12 cellular contexts compared by ENCODE assay signal in genomic region chr6:47197672-47198640, GRCh38.
DNase-seq lines count a peak whose midpoint lies in the region; ATAC-seq, FAIRE-seq and TF ChIP-seq lines count a peak whose summit lies in the region.
"Had no signal": no experiment of that assay in that cellular context is flagged by ENCODE, and none has a peak within 500 bp of the region (broad histone marks: within the 10 kb centered on the region; RNA-seq: fewer than 3 reads in every experiment).

No MANE protein-coding gene starts in this region.

- peak overlapping the region; percentile 68 for H3K4me3 Mint-ChIP-seq in CD8-positive, alpha-beta T cell
- peak overlapping the region; percentile 58 for H3K4me3 Mint-ChIP-seq in activated CD8-positive, alpha-beta T cell treated with anti-CD3 and anti-CD28 coated beads, Interleukin-2, amount 10 ng/mL, durations not matched to agents 7 days and 5 days
- H3K4me3 Mint-ChIP-seq: activated CD4-positive, alpha-beta memory T cell treated with anti-CD3 and anti-CD28 coated beads, Interleukin-2, amount 10 ng/mL, durations not matched to agents 7 days and 5 days; mesothelial cell of epicardium had no signal

- no peak overlapping the region for H3K27ac ChIP-seq in CD8-positive, alpha-beta T cell (ENCODE audit: low read depth, low read length)
- H3K27ac ChIP-seq in mesenchymal stem cell (ENCODE audit: low read length, poor library complexity, severe bottlenecking) = no peak overlapping the region
- no peak overlapping the region for H3K27ac ChIP-seq in RWPE1

- no peaks in the 10 kb centered on the region for H3K9me3 Mint-ChIP-seq in CD8-positive, alpha-beta T cell
- no peaks in the 10 kb centered on the region for H3K9me3 Mint-ChIP-seq in activated CD8-positive, alpha-beta T cell treated with anti-CD3 and anti-CD28 coated beads, Interleukin-2, amount 10 ng/mL, durations not matched to agents 7 days and 5 days (ENCODE audit: insufficient read depth)
- H3K9me3 Mint-ChIP-seq: activated CD4-positive, alpha-beta memory T cell treated with anti-CD3 and anti-CD28 coated beads, Interleukin-2, amount 10 ng/mL, durations not matched to agents 7 days and 5 days had no signal

- H3K27me3 Mint-ChIP-seq in CD8-positive, alpha-beta T cell (ENCODE audit: low read depth) = no peaks in the 10 kb centered on the region
- no peaks in the 10 kb centered on the region for H3K27me3 Mint-ChIP-seq in activated CD8-positive, alpha-beta T cell treated with anti-CD3 and anti-CD28 coated beads, Interleukin-2, amount 10 ng/mL, durations not matched to agents 7 days and 5 days (ENCODE audit: low read depth)

- no peak overlapping the region for H4K91ac ChIP-seq in mesenchymal stem cell (ENCODE audit: low read length)

- TF ChIP-seq POLR2A in H54 (IDR thresholded peaks at IDR 0.05; ENCODE audit: low read depth, low read length) = no peak

- H3K9me3 ChIP-seq in CD8-positive, alpha-beta T cell (ENCODE audit: low read length) = no peaks in the 10 kb centered on the region
- no peaks in the 10 kb centered on the region for H3K9me3 ChIP-seq in mesenchymal stem cell (ENCODE audit: control insufficient read depth, low read length)

- no peak overlapping the region for H3K23ac ChIP-seq in mesenchymal stem cell (ENCODE audit: low read length in 2 of 2)

- no peak overlapping the region for H2BK120ac ChIP-seq in mesenchymal stem cell (ENCODE audit: low read depth, low read length)

- H3K14ac ChIP-seq in mesenchymal stem cell (ENCODE audit: low read length in 2 of 2) = no peak overlapping the region

- POLR2A ChIA-PET in CD8-positive, alpha-beta T cell (lab: Charles Lee) = interaction anchor here (1.0 kb wide), 1 partner anchor 28 kb away, joined by 3 read pairs; no protein-coding TSS in a partner anchor
- POLR2A ChIA-PET in activated CD8-positive, alpha-beta T cell treated with anti-CD3 and anti-CD28 coated beads, Interleukin-2, amount 10 ng/mL, durations not matched to agents 7 days and 5 days (lab: Charles Lee) = no interaction called here
- POLR2A ChIA-PET in RWPE1 (lab: Yijun Ruan, JAX; ENCODE audit: low non-redundant PET) = no interaction called here

- peak overlapping the region; percentile 81 for H3K27ac Mint-ChIP-seq in CD8-positive, alpha-beta T cell
- H3K27ac Mint-ChIP-seq in activated CD8-positive, alpha-beta T cell treated with anti-CD3 and anti-CD28 coated beads, Interleukin-2, amount 10 ng/mL, durations not matched to agents 7 days and 5 days = peak overlapping the region; percentile 74
- H3K27ac Mint-ChIP-seq: activated CD4-positive, alpha-beta memory T cell treated with anti-CD3 and anti-CD28 coated beads, Interleukin-2, amount 10 ng/mL, durations not matched to agents 7 days and 5 days; mesothelial cell of epicardium had no signal

- no peak overlapping the region for H2BK5ac ChIP-seq in mesenchymal stem cell (ENCODE audit: low read depth, low read length, poor library complexity, severe bottlenecking)

- ATAC-seq in CD8-positive, alpha-beta T cell = peak; percentile 59
- ATAC-seq in activated CD8-positive, alpha-beta T cell treated with anti-CD3 and anti-CD28 coated beads, Interleukin-2, amount 10 ng/mL, durations not matched to agents 7 days and 5 days = peak; percentile 58

- no peaks in the 10 kb centered on the region for H3K27me3 ChIP-seq in CD8-positive, alpha-beta T cell (ENCODE audit: insufficient read depth, low read length)
- H3K27me3 ChIP-seq in mesenchymal stem cell (ENCODE audit: control insufficient read depth in 1 of 2, insufficient read depth in 1 of 2, low read length in 2 of 2) = no peaks in the 10 kb centered on the region

- peak overlapping the region; percentile 69 for H3K9ac ChIP-seq in mesenchymal stem cell (ENCODE audit: low read length)

- FAIRE-seq in H54 (lab: Jason Lieb, UNC) = peak; percentile 23
- FAIRE-seq in D721Med (lab: Jason Lieb, UNC) = no peak
- FAIRE-seq: G401.6 had no signal

- no peak for DNase-seq in CD8-positive, alpha-beta T cell
- no peak for DNase-seq in H54 (ENCODE audit: insufficient read length, low spot score)
- no peak for DNase-seq in activated CD8-positive, alpha-beta T cell treated with anti-CD3 and anti-CD28 coated beads, Interleukin-2, amount 10 ng/mL, durations not matched to agents 7 days and 5 days
- peak; percentile 20 for DNase-seq in mesenchymal stem cell
- no peak for DNase-seq in D721Med (ENCODE audit: insufficient read length, low spot score)
- DNase-seq in RWPE1 (ENCODE audit: low spot score) = no peak
- no peak for DNase-seq in GM13976 (ENCODE audit: low spot score)
- no peak for DNase-seq in COLO829 (ENCODE audit: low spot score)
- DNase-seq: activated CD4-positive, alpha-beta memory T cell treated with anti-CD3 and anti-CD28 coated beads, Interleukin-2, amount 10 ng/mL, durations not matched to agents 7 days and 5 days; SHP77 had no signal

- no peak overlapping the region for H4K8ac ChIP-seq in mesenchymal stem cell (ENCODE audit: low read length)

- H2BK12ac ChIP-seq in mesenchymal stem cell (ENCODE audit: low read length in 2 of 2) = peak overlapping the region; percentile 14 to 73

- CTCF ChIA-PET in CD8-positive, alpha-beta T cell (lab: Charles Lee) = interaction anchor here (1.1 kb wide), 1 partner anchor 54 kb away, joined by 3 read pairs; no protein-coding TSS in a partner anchor
- CTCF ChIA-PET in activated CD8-positive, alpha-beta T cell treated with anti-CD3 and anti-CD28 coated beads, Interleukin-2, amount 10 ng/mL, durations not matched to agents 7 days and 5 days (lab: Charles Lee) = interaction anchor here (0.9 kb wide), 1 partner anchor 100 kb away, joined by 3 read pairs; no protein-coding TSS in a partner anchor
- CTCF ChIA-PET in RWPE1 (lab: Yijun Ruan, JAX) = interaction anchor here (0.6 to 1.1 kb wide), 3 partner anchors 99 to 216 kb away, joined by 3 to 5 read pairs (median 3); no protein-coding TSS in a partner anchor

- in situ Hi-C loops in GM13976 (cut with MboI; ENCODE audit: low sequenced_read_pairs, unreplicated experiment) = no loop called here

- H3K36me3 ChIP-seq in CD8-positive, alpha-beta T cell (ENCODE audit: insufficient read depth, low read length) = no peaks in the 10 kb centered on the region
- H3K36me3 ChIP-seq in mesenchymal stem cell (ENCODE audit: control insufficient read depth in 1 of 2, insufficient read depth in 2 of 2, low read depth in 1 of 2, low read length in 2 of 2) = no peaks in the 10 kb centered on the region

- H3K36me3 Mint-ChIP-seq in CD8-positive, alpha-beta T cell = no peaks in the 10 kb centered on the region
- no peaks in the 10 kb centered on the region for H3K36me3 Mint-ChIP-seq in activated CD8-positive, alpha-beta T cell treated with anti-CD3 and anti-CD28 coated beads, Interleukin-2, amount 10 ng/mL, durations not matched to agents 7 days and 5 days (ENCODE audit: low read depth)
- H3K36me3 Mint-ChIP-seq: mesothelial cell of epicardium had no signal

- H3K4me2 ChIP-seq in mesenchymal stem cell (ENCODE audit: low read length, poor library complexity, severe bottlenecking) = no peak overlapping the region

- H2AFZ ChIP-seq in mesenchymal stem cell (ENCODE audit: low read depth, low read length) = no peak overlapping the region

- no peak overlapping the region for H3K4me3 ChIP-seq in CD8-positive, alpha-beta T cell (ENCODE audit: low read depth, low read length)
- peak overlapping the region in 1 of 2 experiments; percentile 66 for H3K4me3 ChIP-seq in mesenchymal stem cell (ENCODE audit: insufficient read depth in 1 of 2, low read depth in 1 of 2, low read length in 2 of 2)

- H3K4me1 Mint-ChIP-seq in CD8-positive, alpha-beta T cell (ENCODE audit: low read depth) = peaks cover 20% of the 10 kb centered on the region
- H3K4me1 Mint-ChIP-seq in activated CD8-positive, alpha-beta T cell treated with anti-CD3 and anti-CD28 coated beads, Interleukin-2, amount 10 ng/mL, durations not matched to agents 7 days and 5 days (ENCODE audit: low read depth) = peaks cover 15% of the 10 kb centered on the region

- peak overlapping the region in 1 of 2 experiments; percentile 4 for H3K18ac ChIP-seq in mesenchymal stem cell (ENCODE audit: low read depth in 1 of 2, low read length in 2 of 2)

- 82% methylated on average over 4 of the region's 6 CpGs for WGBS in mesenchymal stem cell

- H3K4me1 ChIP-seq in CD8-positive, alpha-beta T cell (ENCODE audit: insufficient read depth, low read length) = peaks cover 6% of the 10 kb centered on the region
- peaks cover 2% of the 10 kb centered on the region for H3K4me1 ChIP-seq in mesenchymal stem cell (ENCODE audit: control insufficient read depth, insufficient read depth, low read depth, low read length)

- no peak overlapping the region for H2BK15ac ChIP-seq in mesenchymal stem cell (ENCODE audit: low read depth, poor library complexity, severe bottlenecking)

- intact Hi-C loops in CD8-positive, alpha-beta T cell (cut with DNase I, micrococcal nuclease) = no loop called here

- TF ChIP-seq CTCF in CD8-positive, alpha-beta T cell (IDR thresholded peaks at IDR 0.05) = no peak
- no peak for TF ChIP-seq CTCF in D721Med (IDR thresholded peaks at IDR 0.05; ENCODE audit: insufficient read depth, missing control alignments)
- no peak for TF ChIP-seq CTCF in RWPE1 (conservative IDR thresholded peaks at IDR 0.05; ENCODE audit: low read depth)
- TF ChIP-seq CTCF in GM13976 (IDR thresholded peaks at IDR 0.05; ENCODE audit: borderline replicate concordance, control extremely low read depth, extremely low read depth, insufficient read depth, missing control alignments) = no peak

- no peak overlapping the region for H2AK5ac ChIP-seq in mesenchymal stem cell (ENCODE audit: low read length, severe bottlenecking)

- H3K4ac ChIP-seq in mesenchymal stem cell (ENCODE audit: low read depth in 1 of 2, low read length in 2 of 2) = peak overlapping the region in 1 of 2 experiments; percentile 1

- H3K79me1 ChIP-seq in mesenchymal stem cell (replicated peaks; ENCODE audit: low read length, poor library complexity, severe bottlenecking) = no peaks in the 10 kb centered on the region
